17 cellular contexts compared by ENCODE assay signal in the genomic region with DNA sequence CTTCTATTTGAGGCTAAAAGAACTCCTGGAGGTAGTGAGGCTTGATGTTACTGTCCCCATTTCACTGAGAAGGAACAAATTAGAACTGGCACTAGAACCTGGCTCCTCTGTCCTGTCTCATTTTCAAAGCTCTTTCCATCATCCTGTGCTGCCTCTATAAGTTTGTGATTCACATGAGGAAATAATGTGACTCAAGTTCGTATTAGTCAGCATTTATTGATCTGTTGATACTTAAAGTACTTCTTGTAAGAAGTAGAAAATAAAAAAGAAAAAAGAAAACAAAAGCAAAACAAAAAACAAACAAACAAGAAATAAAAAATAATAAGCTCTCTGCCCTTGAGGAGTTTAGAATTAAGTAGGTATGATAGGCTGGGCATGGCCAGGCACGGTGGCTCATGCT.
"Had no signal": no experiment of that assay in that cellular context is flagged by ENCODE, and none has a peak within 500 bp of the region (broad histone marks: within the 10 kb centered on the region; RNA-seq: fewer than 3 reads in every experiment).

No MANE protein-coding gene starts in this region.

- DNase-seq: activated CD4-positive, alpha-beta T cell treated with anti-CD3 and anti-CD28 coated beads for 1 hour; activated CD4-positive, alpha-beta T cell treated with anti-CD3 and anti-CD28 coated beads, Interleukin-2, amount 50 U/mL, for 48 hours; activated CD8-positive, alpha-beta memory T cell treated with anti-CD3 and anti-CD28 coated beads, Interleukin-2, amount 10 ng/mL, durations not matched to agents 7 days and 5 days; activated naive CD4-positive, alpha-beta T cell treated with anti-CD3 and anti-CD28 coated beads for 36 hours; central memory CD4-positive, alpha-beta T cell; effector CD8-positive, alpha-beta T cell; hippocampal formation; pancreas; stimulated activated CD4-positive, alpha-beta T cell treated with anti-CD3 and anti-CD28 coated beads, Interleukin-15, amount 100 ng/mL, for 24 hours; stimulated activated CD4-positive, alpha-beta T cell treated with anti-CD3 and anti-CD28 coated beads, Interleukin-4, amount 100 ng/mL, for 24 hours; stimulated activated naive CD8-positive, alpha-beta T cell treated with anti-CD3 and anti-CD28 coated beads, Interleukin-15, amount 100 ng/mL, for 72 hours; SW 1271; testis had no signal

- H3K4me3 Mint-ChIP-seq: activated CD8-positive, alpha-beta memory T cell treated with anti-CD3 and anti-CD28 coated beads, Interleukin-2, amount 10 ng/mL, durations not matched to agents 7 days and 5 days; activated naive CD4-positive, alpha-beta T cell treated with anti-CD3 and anti-CD28 coated beads for 36 hours; stimulated activated naive CD8-positive, alpha-beta T cell treated with anti-CD3 and anti-CD28 coated beads, Interleukin-15, amount 100 ng/mL, for 72 hours; T-helper 2 cell treated with Interferon-gamma antibody and Interleukin-4, amounts not matched to agents 5 μg/mL and 100 μg/mL, for 36 hours had no signal

- H3K27me3 ChIP-seq: pancreas, testis had no signal

- H3K36me3 ChIP-seq: pancreas had no signal

- H3K9me3 ChIP-seq: pancreas, testis had no signal

- H3K27me3 Mint-ChIP-seq: activated CD8-positive, alpha-beta memory T cell treated with anti-CD3 and anti-CD28 coated beads, Interleukin-2, amount 10 ng/mL, durations not matched to agents 7 days and 5 days; stimulated activated naive CD8-positive, alpha-beta T cell treated with anti-CD3 and anti-CD28 coated beads, Interleukin-15, amount 100 ng/mL, for 72 hours had no signal

- H3K9me3 Mint-ChIP-seq: activated naive CD4-positive, alpha-beta T cell treated with anti-CD3 and anti-CD28 coated beads for 36 hours; neural crest cell; stimulated activated naive CD8-positive, alpha-beta T cell treated with anti-CD3 and anti-CD28 coated beads, Interleukin-15, amount 100 ng/mL, for 72 hours; T-helper 2 cell treated with Interferon-gamma antibody and Interleukin-4, amounts not matched to agents 5 μg/mL and 100 μg/mL, for 36 hours had no signal

- ATAC-seq: activated CD8-positive, alpha-beta memory T cell treated with anti-CD3 and anti-CD28 coated beads, Interleukin-2, amount 10 ng/mL, durations not matched to agents 7 days and 5 days; pancreas; stimulated activated naive CD8-positive, alpha-beta T cell treated with anti-CD3 and anti-CD28 coated beads, Interleukin-15, amount 100 ng/mL, for 72 hours had no signal

- H3K4me3 ChIP-seq: coronary artery, pancreas, testis had no signal

- H3K27ac ChIP-seq: coronary artery, epithelial cell of prostate, pancreas, testis had no signal

- H3K27ac Mint-ChIP-seq: activated CD8-positive, alpha-beta memory T cell treated with anti-CD3 and anti-CD28 coated beads, Interleukin-2, amount 10 ng/mL, durations not matched to agents 7 days and 5 days; activated naive CD4-positive, alpha-beta T cell treated with anti-CD3 and anti-CD28 coated beads for 36 hours; stimulated activated naive CD8-positive, alpha-beta T cell treated with anti-CD3 and anti-CD28 coated beads, Interleukin-15, amount 100 ng/mL, for 72 hours; T-helper 2 cell treated with Interferon-gamma antibody and Interleukin-4, amounts not matched to agents 5 μg/mL and 100 μg/mL, for 36 hours had no signal
